16 cellular contexts compared by ENCODE assay signal in genomic region chr11:79243412-79244174, GRCh38.
DNase-seq lines count a peak whose midpoint lies in the region; ATAC-seq and TF ChIP-seq lines count a peak whose summit lies in the region.
"Had no signal": no experiment of that assay in that cellular context is flagged by ENCODE, and none has a peak within 500 bp of the region (broad histone marks: within the 10 kb centered on the region; RNA-seq: fewer than 3 reads in every experiment).

No MANE protein-coding gene starts in this region.

- H3K4me2 ChIP-seq in osteoblast (ENCODE audit: insufficient read depth, low read length) = peak overlapping the region; percentile 52

- CTCF ChIA-PET in activated naive CD4-positive, alpha-beta T cell treated with anti-CD3 and anti-CD28 coated beads, Interleukin-2, amount 10 ng/mL, durations not matched to agents 7 days and 5 days (lab: Charles Lee) = no interaction called here

- intact Hi-C loops in left ventricle myocardium inferior (cut with micrococcal nuclease) = no loop called here
- intact Hi-C loops in Right ventricle myocardium inferior (cut with DNase I) = no loop called here
- intact Hi-C loops in esophagus muscularis mucosa (cut with DNase I) = no loop called here
- intact Hi-C loops in lower lobe of right lung (cut with DNase I) = no loop called here

- no peak overlapping the region for H3K4me3 Mint-ChIP-seq in activated naive CD4-positive, alpha-beta T cell treated with anti-CD3 and anti-CD28 coated beads, Interleukin-2, amount 10 ng/mL, durations not matched to agents 7 days and 5 days
- H3K4me3 Mint-ChIP-seq: activated naive CD8-positive, alpha-beta T cell treated with anti-CD3 and anti-CD28 coated beads, Interleukin-2, amount 50 U/mL, for 24 hours had no signal

- no peaks in the 10 kb centered on the region for H3K36me3 Mint-ChIP-seq in activated naive CD4-positive, alpha-beta T cell treated with anti-CD3 and anti-CD28 coated beads, Interleukin-2, amount 10 ng/mL, durations not matched to agents 7 days and 5 days

- ATAC-seq in Right ventricle myocardium inferior (no peak), lower lobe of right lung (no peak)
- ATAC-seq: activated naive CD8-positive, alpha-beta T cell treated with anti-CD3 and anti-CD28 coated beads, Interleukin-2, amount 50 U/mL, for 24 hours; GM12878; HCT116 had no signal

- DNase-seq in left ventricle myocardium inferior (no peak), Right ventricle myocardium inferior (ENCODE audit: missing footprints) (no peak), esophagus muscularis mucosa (ENCODE audit: extremely low spot score) (no peak), osteoblast (ENCODE audit: insufficient read length, low spot score, missing footprints) (no peak), lower lobe of right lung (no peak)
- no peak for DNase-seq in NK-92 treated with Interleukin-12 subunit alpha and Interleukin-12 subunit beta, amount 100 ng/mL, for 24 hours (lab: John Stamatoyannopoulos, UW)
- DNase-seq in activated naive CD4-positive, alpha-beta T cell treated with anti-CD3 and anti-CD28 coated beads, Interleukin-2, amount 10 ng/mL, durations not matched to agents 7 days and 5 days = no peak
- no peak for DNase-seq in effector CD4-positive, alpha-beta T cell
- DNase-seq: activated CD4-positive, alpha-beta T cell treated with anti-CD3 and anti-CD28 coated beads for 48 hours; activated naive CD8-positive, alpha-beta T cell treated with anti-CD3 and anti-CD28 coated beads, Interleukin-2, amount 50 U/mL, for 24 hours; activated T-cell treated with anti-CD3 and anti-CD28 coated beads for 4 hours; NCI-H2107; NCI-H774; spleen had no signal

- TF ChIP-seq POLR2A in esophagus muscularis mucosa (IDR thresholded peaks at IDR 0.05; ENCODE audit: low read depth) = no peak

- H3K9me3 ChIP-seq in left ventricle myocardium inferior (replicated peaks) (no peaks in the 10 kb centered on the region), esophagus muscularis mucosa (no peaks in the 10 kb centered on the region), osteoblast (ENCODE audit: low read depth, low read length) (no peaks in the 10 kb centered on the region), lower lobe of right lung (no peaks in the 10 kb centered on the region)
- H3K9me3 ChIP-seq: spleen had no signal

- no peaks in the 10 kb centered on the region for H3K4me1 Mint-ChIP-seq in activated naive CD4-positive, alpha-beta T cell treated with anti-CD3 and anti-CD28 coated beads, Interleukin-2, amount 10 ng/mL, durations not matched to agents 7 days and 5 days
- H3K4me1 Mint-ChIP-seq: activated naive CD8-positive, alpha-beta T cell treated with anti-CD3 and anti-CD28 coated beads, Interleukin-2, amount 50 U/mL, for 24 hours had no signal

- no peaks in the 10 kb centered on the region for H3K79me2 ChIP-seq in osteoblast (ENCODE audit: insufficient read depth, low read length)

- no peak overlapping the region for H3K27ac Mint-ChIP-seq in activated naive CD4-positive, alpha-beta T cell treated with anti-CD3 and anti-CD28 coated beads, Interleukin-2, amount 10 ng/mL, durations not matched to agents 7 days and 5 days
- H3K27ac Mint-ChIP-seq: activated naive CD8-positive, alpha-beta T cell treated with anti-CD3 and anti-CD28 coated beads, Interleukin-2, amount 50 U/mL, for 24 hours had no signal

- 84% methylated on average over 16 of the region's 16 CpGs for WGBS in esophagus muscularis mucosa

- peak overlapping the region; percentile 71 for H3K27ac ChIP-seq in left ventricle myocardium inferior (replicated peaks)
- H3K27ac ChIP-seq in esophagus muscularis mucosa (replicated peaks in 1 of 4) = peak overlapping the region in 3 of 4 donors; percentile 43 to 65 (median 56)
- H3K27ac ChIP-seq in osteoblast (ENCODE audit: low read depth, low read length) = peak overlapping the region; percentile 83
- no peak overlapping the region for H3K27ac ChIP-seq in lower lobe of right lung
- H3K27ac ChIP-seq: spleen had no signal

- no peaks in the 10 kb centered on the region for H3K9me3 Mint-ChIP-seq in activated naive CD4-positive, alpha-beta T cell treated with anti-CD3 and anti-CD28 coated beads, Interleukin-2, amount 10 ng/mL, durations not matched to agents 7 days and 5 days
- H3K9me3 Mint-ChIP-seq: activated naive CD8-positive, alpha-beta T cell treated with anti-CD3 and anti-CD28 coated beads, Interleukin-2, amount 50 U/mL, for 24 hours had no signal

- H3K27me3 ChIP-seq in left ventricle myocardium inferior (ENCODE audit: low read depth) (peaks cover 13% of the 10 kb centered on the region), esophagus muscularis mucosa (no peaks in the 10 kb centered on the region), osteoblast (ENCODE audit: insufficient read depth, low read length) (no peaks in the 10 kb centered on the region), lower lobe of right lung (ENCODE audit: low read depth) (no peaks in the 10 kb centered on the region)

- no peak for TF ChIP-seq EP300 in esophagus muscularis mucosa (IDR thresholded peaks at IDR 0.05)

- H3K36me3 ChIP-seq in left ventricle myocardium inferior = no peaks in the 10 kb centered on the region
- H3K36me3 ChIP-seq in esophagus muscularis mucosa = no peaks in the 10 kb centered on the region
- H3K36me3 ChIP-seq in osteoblast (ENCODE audit: insufficient read depth, low read length) = no peaks in the 10 kb centered on the region
- no peaks in the 10 kb centered on the region for H3K36me3 ChIP-seq in lower lobe of right lung
- H3K36me3 ChIP-seq: spleen had no signal

- TF ChIP-seq CTCF in left ventricle myocardium inferior (IDR thresholded peaks at IDR 0.05; ENCODE audit: borderline replicate concordance) (no peak), esophagus muscularis mucosa (IDR thresholded peaks at IDR 0.05) (no peak), osteoblast (IDR thresholded peaks at IDR 0.05; ENCODE audit: extremely low read depth, low read depth, low read length) (no peak), lower lobe of right lung (IDR thresholded peaks at IDR 0.05) (no peak)

- H3K4me3 ChIP-seq in left ventricle myocardium inferior (no peak overlapping the region), esophagus muscularis mucosa (no peak overlapping the region), osteoblast (ENCODE audit: insufficient read depth, low read length) (no peak overlapping the region), lower lobe of right lung (no peak overlapping the region)
- H3K4me3 ChIP-seq: GM12878, spleen had no signal

- peaks cover 12% of the 10 kb centered on the region for H3K4me1 ChIP-seq in left ventricle myocardium inferior
- peaks cover 11 to 15% (median 12%) of the 10 kb centered on the region in 4 donors for H3K4me1 ChIP-seq in esophagus muscularis mucosa
- peaks cover 25% of the 10 kb centered on the region for H3K4me1 ChIP-seq in osteoblast (ENCODE audit: insufficient read depth, low read length)
- H3K4me1 ChIP-seq in lower lobe of right lung = no peaks in the 10 kb centered on the region
- H3K4me1 ChIP-seq: spleen had no signal

- no peaks in the 10 kb centered on the region for H3K27me3 Mint-ChIP-seq in activated naive CD4-positive, alpha-beta T cell treated with anti-CD3 and anti-CD28 coated beads, Interleukin-2, amount 10 ng/mL, durations not matched to agents 7 days and 5 days

- H2AFZ ChIP-seq in osteoblast (ENCODE audit: low read length) = no peak overlapping the region

- no peaks in the 10 kb centered on the region for H4K20me1 ChIP-seq in osteoblast (ENCODE audit: insufficient read depth, low read length)
